ENCODE assay signal across 22 cellular contexts in the genomic region with DNA sequence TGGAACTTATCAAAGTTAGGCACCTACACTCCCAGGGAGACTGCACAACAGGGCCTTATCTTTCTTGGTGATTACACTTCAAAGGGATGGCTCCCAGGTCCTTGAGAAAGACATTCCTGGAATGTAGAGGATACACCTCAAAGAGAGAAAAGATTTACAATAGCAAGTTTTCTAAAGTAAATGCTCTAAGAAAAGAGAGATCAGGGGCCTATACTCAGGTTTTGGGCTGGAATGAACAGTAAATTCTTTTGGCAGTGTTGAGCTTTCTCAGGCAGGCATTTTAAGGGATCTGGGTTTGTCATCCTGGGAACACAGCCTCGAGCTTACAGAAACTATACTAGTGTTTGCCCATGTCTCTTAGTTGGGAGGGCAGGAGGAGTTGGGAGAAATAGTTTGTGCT. TPM values are rescaled to one million over a fixed set of nuclear protein-coding genes. Genes with fewer than 3 reads are reported as not detected.
DNase-seq lines count a peak whose midpoint lies in the region; TF ChIP-seq lines count a peak whose summit lies in the region.
"Had no signal": no experiment of that assay in that cellular context is flagged by ENCODE, and none has a peak within 500 bp of the region (broad histone marks: within the 10 kb centered on the region; RNA-seq: fewer than 3 reads in every experiment).

No MANE protein-coding gene starts in this region.

- H3K27ac ChIP-seq in HUES6 (ENCODE audit: low read depth, low read length), result peak overlapping the region; percentile 31; the same call in 1 of the 2 replicates
- H3K27ac ChIP-seq in endodermal cell (ENCODE audit: low read depth, low read length), result peak overlapping the region; percentile 62
- H3K27ac ChIP-seq: SJCRH30 had no signal

- H3K27ac Mint-ChIP-seq in Caco-2 (ENCODE audit: unreplicated experiment) (peak overlapping the region; percentile 89), endodermal cell (peak overlapping the region; percentile 98), osteocyte (ENCODE audit: unreplicated experiment) (no peak overlapping the region)

- intact Hi-C loops in Caco-2 (cut with micrococcal nuclease; ENCODE audit: unreplicated experiment), result loop anchor here (1.0 to 2.0 kb wide), 5 partner anchors 26 to 394 kb away; partner anchors contain the start of genes ME1 and PRSS35

- H3K9ac ChIP-seq in HUES6 (ENCODE audit: low read length), result no peak overlapping the region
- H3K9ac ChIP-seq in endodermal cell (ENCODE audit: extremely low read depth, low read length, poor library complexity, severe bottlenecking), result peak overlapping the region; percentile 48

- DNase-seq in Caco-2, result peak; percentile 86 to 89
- DNase-seq in endodermal cell, result peak; percentile 66
- peak; percentile 81 for DNase-seq in islet precursor cell
- no peak for DNase-seq in activated CD4-positive, CD25-positive, alpha-beta regulatory T cell (lab: John Stamatoyannopoulos, UW)
- DNase-seq in CD1c-positive myeloid dendritic cell (ENCODE audit: extremely low spot score), result no peak
- DNase-seq in osteocyte (ENCODE audit: extremely low spot score, unreplicated experiment), result no peak
- no peak for DNase-seq in EL
- DNase-seq: DMS79; HCEC 1CT; MM.1S; NCI-H1092; NCI-H1436 treated with DMSO at 0.1 percent for 48 hours; NCI-H1930; NCI-H2227 treated with DMSO at 0.1 percent for 48 hours; NCI-H524; NCI-H774; NK-92 treated with Interleukin-12 subunit alpha and Interleukin-12 subunit beta, amount 100 ng/mL, for 24 hours; SJCRH30 had no signal

- 33 to 62% methylated on average over 1 of the region's 1 CpG for WGBS in endodermal cell (ENCODE audit: insufficient coverage in 1 of 2, insufficient read length in 1 of 2), 2 experiments

- H3K36me3 Mint-ChIP-seq in Caco-2 (ENCODE audit: insufficient read depth, unreplicated experiment), result peaks cover 13% of the 10 kb centered on the region
- H3K36me3 Mint-ChIP-seq in endodermal cell (ENCODE audit: low read depth), result no peaks in the 10 kb centered on the region
- H3K36me3 Mint-ChIP-seq in osteocyte (ENCODE audit: unreplicated experiment), result no peaks in the 10 kb centered on the region

- peak overlapping the region; percentile 37 for H3K4me3 Mint-ChIP-seq in Caco-2 (ENCODE audit: unreplicated experiment)
- no peak overlapping the region for H3K4me3 Mint-ChIP-seq in endodermal cell
- H3K4me3 Mint-ChIP-seq in osteocyte (ENCODE audit: unreplicated experiment), result no peak overlapping the region
- H3K4me3 Mint-ChIP-seq: CD14-positive monocyte had no signal

- CTCF ChIA-PET in Caco-2 (lab: Charles Lee), result interaction anchor here (1.0 to 4.0 kb wide), 4 partner anchors 45 to 52 kb away, joined by 3 to 24 read pairs (median 6); partner anchors contain the start of gene PRSS35

- no peaks in the 10 kb centered on the region for H3K27me3 Mint-ChIP-seq in Caco-2 (ENCODE audit: insufficient read depth, unreplicated experiment)
- peaks cover 15% of the 10 kb centered on the region for H3K27me3 Mint-ChIP-seq in endodermal cell (ENCODE audit: insufficient read depth)
- no peaks in the 10 kb centered on the region for H3K27me3 Mint-ChIP-seq in osteocyte (ENCODE audit: unreplicated experiment)

- H3K9me3 ChIP-seq in Caco-2 (peaks cover 10% of the 10 kb centered on the region; the same call in 1 of the 2 replicates), HUES6 (ENCODE audit: control insufficient read depth, insufficient read depth, low read depth, low read length) (peaks cover 7% of the 10 kb centered on the region), endodermal cell (ENCODE audit: control insufficient read depth, low read length) (no peaks in the 10 kb centered on the region)
- H3K9me3 ChIP-seq: SJCRH30 had no signal

- H3K27me3 ChIP-seq in Caco-2 (replicated peaks; ENCODE audit: control insufficient read depth, insufficient read depth, low read length), result no peaks in the 10 kb centered on the region
- peaks cover 17% of the 10 kb centered on the region; the same call in 1 of the 2 replicates for H3K27me3 ChIP-seq in HUES6 (ENCODE audit: control insufficient read depth, insufficient read depth, low read length)
- H3K27me3 ChIP-seq in endodermal cell (ENCODE audit: control insufficient read depth, insufficient read depth, low read length, poor library complexity, severe bottlenecking), result no peaks in the 10 kb centered on the region
- H3K27me3 ChIP-seq: SJCRH30 had no signal

- TF ChIP-seq CTCF in Caco-2 (IDR thresholded peaks at IDR 0.05; ENCODE audit: insufficient read depth in 1 of 2, low read depth in 1 of 2, low read length in 1 of 2, severe bottlenecking in 1 of 2, unreplicated experiment in 1 of 2), result no peak
- TF ChIP-seq CTCF in endodermal cell (conservative IDR thresholded peaks at IDR 0.05), result no peak
- TF ChIP-seq CTCF in osteocyte (IDR thresholded peaks at IDR 0.05), result no peak

- peaks cover 53% of the 10 kb centered on the region for H3K4me1 ChIP-seq in Caco-2
- peaks cover 14% of the 10 kb centered on the region for H3K4me1 ChIP-seq in HUES6 (ENCODE audit: control insufficient read depth, insufficient read depth, low read length)
- peaks cover 10% of the 10 kb centered on the region for H3K4me1 ChIP-seq in endodermal cell (ENCODE audit: control insufficient read depth, insufficient read depth, low read length)
- H3K4me1 ChIP-seq: SJCRH30 had no signal

- H3K4me1 Mint-ChIP-seq in Caco-2 (ENCODE audit: low read depth, unreplicated experiment) (peaks cover 48% of the 10 kb centered on the region), endodermal cell (peaks cover 29% of the 10 kb centered on the region), osteocyte (ENCODE audit: unreplicated experiment) (no peaks in the 10 kb centered on the region)

- peaks cover 10% of the 10 kb centered on the region for H3K9me3 Mint-ChIP-seq in Caco-2 (ENCODE audit: unreplicated experiment)
- H3K9me3 Mint-ChIP-seq in endodermal cell, result peaks cover 7% of the 10 kb centered on the region
- H3K9me3 Mint-ChIP-seq in osteocyte (ENCODE audit: unreplicated experiment), result peaks cover 4% of the 10 kb centered on the region

- POLR2A ChIA-PET in Caco-2 (lab: Charles Lee), result interaction anchor here (1.1 to 1.7 kb wide), 3 partner anchors 28 to 50 kb away, joined by 4 to 14 read pairs (median 10); partner anchors contain the start of genes ME1 and PRSS35

- H3K36me3 ChIP-seq in Caco-2 (ENCODE audit: control insufficient read depth, insufficient read depth, low read length) (0 out of 2 replicates have a peak, but pooled peaks cover 2% of the 10 kb centered on the region), HUES6 (ENCODE audit: control insufficient read depth, insufficient read depth, low read length) (no peaks in the 10 kb centered on the region), endodermal cell (ENCODE audit: control insufficient read depth, insufficient read depth, low read length) (no peaks in the 10 kb centered on the region)
- H3K36me3 ChIP-seq: SJCRH30 had no signal

- H3K4me3 ChIP-seq in Caco-2 (ENCODE audit: low read depth, low read length) (no peak overlapping the region), HUES6 (ENCODE audit: low read depth, low read length) (no peak overlapping the region), endodermal cell (ENCODE audit: low read length) (peak overlapping the region; percentile 43)
- H3K4me3 ChIP-seq: GM12878, K562, SJCRH30 had no signal

- no TSS peak for BruUV-seq in Caco-2 (replicated peaks; lab: Mats Ljungman, UMichigan)

RNA-seq across cellular contexts. Expression of gene ME1, which starts 31.7 kb away (rescaled TPM):
- 121 and 131 TPM in 2 replicates for total RNA-seq in Caco-2 (2022)
- total RNA-seq in endodermal cell, result 10 to 100 TPM in 1 of 2 donors, 1 to 10 TPM in 1; 7.5 to 15.4 TPM
- 11.8 TPM for polyA plus RNA-seq in endodermal cell (2013, experiment 1 of 2)
- polyA plus RNA-seq in endodermal cell (2013, experiment 2 of 2), result 11.6 TPM
- 26.3 and 28.0 TPM in 2 replicates for total RNA-seq in osteocyte
- total RNA-seq: SJCRH30 had no signal

RNA-seq across cellular contexts. Expression of gene PRSS35, which starts 49.8 kb away (rescaled TPM):
- total RNA-seq in Caco-2 (2022) (72.0 and 85.0 TPM in 2 replicates), endodermal cell (1 to 10 TPM; 2.1 to 3.8 TPM), osteocyte (24.5 and 26.5 TPM in 2 replicates)
- 11.6 TPM for polyA plus RNA-seq in endodermal cell (2013, experiment 1 of 2)
- 11.1 TPM for polyA plus RNA-seq in endodermal cell (2013, experiment 2 of 2)
- total RNA-seq: GM12878, K562, SJCRH30 had no signal
- polyA plus RNA-seq: CD14-positive monocyte, GM12878, K562 had no signal

Comparison
In these comparisons a context has a peak if more than half of its experiments do, and no peak if none do; other contexts are left out.
1. DNase-seq: peak in Caco-2 (2 of 2), endodermal cell (single experiment) and islet precursor cell (single experiment); none in activated CD4-positive, CD25-positive, alpha-beta regulatory T cell (0 of 4), CD1c-positive myeloid dendritic cell (single experiment), osteocyte (single experiment) and EL (single experiment).